10 cellular contexts compared by ENCODE assay signal in genomic region chrX:33725556-33726232, GRCh38.
DNase-seq lines count a peak whose midpoint lies in the region; ATAC-seq and TF ChIP-seq lines count a peak whose summit lies in the region.
"Had no signal": no experiment of that assay in that cellular context is flagged by ENCODE, and none has a peak within 500 bp of the region (broad histone marks: within the 10 kb centered on the region; RNA-seq: fewer than 3 reads in every experiment).

No MANE protein-coding gene starts in this region.

- no peaks in the 10 kb centered on the region for H3K4me1 Mint-ChIP-seq in CD4-positive, alpha-beta T cell (ENCODE audit: low read depth)

- H3K4me3 Mint-ChIP-seq in CD4-positive, alpha-beta T cell = no peak overlapping the region

- no peak overlapping the region for H3K27ac Mint-ChIP-seq in CD4-positive, alpha-beta T cell

- H3K27me3 Mint-ChIP-seq in CD4-positive, alpha-beta T cell = no peaks in the 10 kb centered on the region

- H3K9me3 ChIP-seq in MG63 (no peaks in the 10 kb centered on the region), ascending aorta (no peaks in the 10 kb centered on the region), thoracic aorta (no peaks in the 10 kb centered on the region)
- H3K9me3 ChIP-seq in CD4-positive, alpha-beta T cell (ENCODE audit: control insufficient read depth, low read length) = peaks cover 4% of the 10 kb centered on the region

- no peaks in the 10 kb centered on the region for H3K9me3 Mint-ChIP-seq in CD4-positive, alpha-beta T cell

- no peak for ATAC-seq in thoracic aorta (ENCODE audit: insufficient number of reproducible peaks, low FRiP score, low read depth)
- ATAC-seq in CD4-positive, alpha-beta T cell (ENCODE audit: poor library complexity) = no peak
- ATAC-seq in GM19397 (IDR thresholded peaks at IDR 0.05; ENCODE audit: unreplicated experiment) = no peak
- ATAC-seq: K562 had no signal

- peak overlapping the region in 1 of 2 donors; percentile 15 for H3K27ac ChIP-seq in ascending aorta
- peak overlapping the region; percentile 22 to 59 for H3K27ac ChIP-seq in thoracic aorta
- no peak overlapping the region for H3K27ac ChIP-seq in CD4-positive, alpha-beta T cell (ENCODE audit: low read depth, low read length)

- CTCF ChIA-PET in CD4-positive, alpha-beta T cell (lab: Charles Lee) = no interaction called here

- TF ChIP-seq CTCF in ascending aorta (IDR thresholded peaks at IDR 0.05) = no peak
- TF ChIP-seq CTCF in thoracic aorta (IDR thresholded peaks at IDR 0.05) = no peak
- TF ChIP-seq CTCF in CD4-positive, alpha-beta T cell (IDR thresholded peaks at IDR 0.05) = no peak

- H3K4me1 ChIP-seq in ascending aorta = no peaks in the 10 kb centered on the region
- no peaks in the 10 kb centered on the region for H3K4me1 ChIP-seq in thoracic aorta (ENCODE audit: control insufficient read depth in 1 of 2, low read depth in 2 of 2)

- DNase-seq in MG63 (peak; percentile 38), ascending aorta (ENCODE audit: low spot score in 2 of 2) (no peak), islet precursor cell (peak; percentile 88), thoracic aorta (ENCODE audit: low spot score) (no peak), NCI-H446 treated with DMSO at 0.1 percent for 48 hours (lab: John Stamatoyannopoulos, UW) (no peak)
- no peak for DNase-seq in effector CD4-positive, alpha-beta T cell
- DNase-seq in CD4-positive, alpha-beta T cell = no peak
- DNase-seq: activated CD8-positive, alpha-beta memory T cell treated with anti-CD3 and anti-CD28 coated beads for 24 hours had no signal

- H3K4me3 ChIP-seq in MG63 (peak overlapping the region; percentile 49), ascending aorta (peak overlapping the region; percentile 28 to 64), thoracic aorta (peak overlapping the region; percentile 71)
- H3K4me3 ChIP-seq: K562 had no signal

- H3K36me3 Mint-ChIP-seq in CD4-positive, alpha-beta T cell (ENCODE audit: low read depth) = no peaks in the 10 kb centered on the region

- H3K27me3 ChIP-seq in MG63 (no peaks in the 10 kb centered on the region), ascending aorta (no peaks in the 10 kb centered on the region), thoracic aorta (replicated peaks; ENCODE audit: insufficient read depth) (no peaks in the 10 kb centered on the region)
- H3K27me3 ChIP-seq in CD4-positive, alpha-beta T cell (ENCODE audit: control insufficient read depth, insufficient read depth, low read length) = no peaks in the 10 kb centered on the region

- POLR2A ChIA-PET in CD4-positive, alpha-beta T cell (lab: Charles Lee) = no interaction called here

- H3K36me3 ChIP-seq in MG63 (no peaks in the 10 kb centered on the region), ascending aorta (no peaks in the 10 kb centered on the region), thoracic aorta (no peaks in the 10 kb centered on the region)

- intact Hi-C loops in ascending aorta (cut with DNase I) = loop anchor here (5.0 kb wide), 1 partner anchor 167 kb away; no protein-coding TSS in a partner anchor
- intact Hi-C loops in CD4-positive, alpha-beta T cell (cut with DNase I, micrococcal nuclease) = no loop called here

Comparison
In these comparisons a context has a peak if more than half of its experiments do, and no peak if none do; other contexts are left out.
1. DNase-seq: peak in MG63 (single experiment) and islet precursor cell (single experiment); none in ascending aorta (0 of 2), thoracic aorta (single experiment), NCI-H446 treated with DMSO at 0.1 percent for 48 hours (single experiment), effector CD4-positive, alpha-beta T cell (single experiment) and CD4-positive, alpha-beta T cell (0 of 10).
2. Peak in every context shown above with its lines, with median percentiles within 50 percentile points of each other: H3K4me3 ChIP-seq.